In the genomic region with DNA sequence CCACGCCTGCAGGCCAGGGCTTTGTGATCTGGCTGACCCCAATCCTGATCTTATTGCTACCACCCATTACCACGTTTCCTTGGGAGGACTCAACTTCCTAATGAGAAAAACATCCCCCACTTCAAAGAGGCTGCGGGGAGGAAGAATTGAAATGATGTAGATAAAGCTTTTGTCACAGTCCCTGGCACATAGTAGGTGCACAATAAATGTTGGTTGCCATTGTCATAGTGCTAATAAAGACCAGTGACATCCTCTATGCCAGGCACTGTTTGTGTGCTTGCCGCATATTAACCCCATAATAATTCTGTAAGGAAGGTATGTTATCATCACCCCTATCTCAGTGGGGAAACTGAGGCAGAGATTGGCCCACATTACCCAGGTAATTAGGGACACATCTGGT, we compare ENCODE assay signal across 23 cellular contexts. TPM values are rescaled to one million over a fixed set of nuclear protein-coding genes. Genes with fewer than 3 reads are reported as not detected.
"Had no signal": no experiment of that assay in that cellular context is flagged by ENCODE, and none has a peak within 500 bp of the region (broad histone marks: within the 10 kb centered on the region; RNA-seq: fewer than 3 reads in every experiment).

No MANE protein-coding gene starts in this region.

- H3K9me3 ChIP-seq: SJCRH30 had no signal

- ATAC-seq: Right ventricle myocardium inferior, SK-N-SH treated with all-trans-retinoic acid at 6 μM for 48 hours, T-helper 17 cell had no signal

- H3K4me3 ChIP-seq: SJCRH30 had no signal

- H3K4me2 ChIP-seq: KMS-11 had no signal

- DNase-seq: IMR-90, Kasumi-1, MM.1S, NCI-H1048, NCI-H1105, NCI-H1436 treated with DMSO at 0.1 percent for 48 hours, NCI-H1694, NCI-H187 treated with DMSO at 0.1 percent for 48 hours, NCI-H2029 treated with DMSO at 0.1 percent for 48 hours, NCI-H2171 treated with DMSO at 0.1 percent for 48 hours, NCI-H345, NCI-H446 treated with DMSO at 0.1 percent for 48 hours, NCI-H510A treated with DMSO at 0.1 percent for 48 hours, NCI-H526 treated with DMSO at 0.1 percent for 48 hours, NCI-H748 treated with DMSO at 0.1 percent for 48 hours, T-helper 1 cell, T-helper 17 cell had no signal

- H3K4me1 ChIP-seq: SJCRH30 had no signal

- H3K36me3 ChIP-seq: SJCRH30 had no signal

- H3K9ac ChIP-seq: KMS-11 had no signal

- H3K27ac ChIP-seq: KMS-11, SJCRH30 had no signal

RNA-seq across cellular contexts. Expression of gene WNT3, which starts 22.4 kb away (rescaled TPM):
- total RNA-seq: T-helper 17 cell had no signal

RNA-seq across cellular contexts. Expression of gene WNT9B, which starts 55.3 kb away (rescaled TPM):
- total RNA-seq: IMR-90, M059J, Right ventricle myocardium inferior, RPMI7951, SJCRH30, T-helper 17 cell had no signal
- polyA plus RNA-seq: IMR-90 had no signal
